17 cellular contexts compared by ENCODE assay signal in the genomic region with DNA sequence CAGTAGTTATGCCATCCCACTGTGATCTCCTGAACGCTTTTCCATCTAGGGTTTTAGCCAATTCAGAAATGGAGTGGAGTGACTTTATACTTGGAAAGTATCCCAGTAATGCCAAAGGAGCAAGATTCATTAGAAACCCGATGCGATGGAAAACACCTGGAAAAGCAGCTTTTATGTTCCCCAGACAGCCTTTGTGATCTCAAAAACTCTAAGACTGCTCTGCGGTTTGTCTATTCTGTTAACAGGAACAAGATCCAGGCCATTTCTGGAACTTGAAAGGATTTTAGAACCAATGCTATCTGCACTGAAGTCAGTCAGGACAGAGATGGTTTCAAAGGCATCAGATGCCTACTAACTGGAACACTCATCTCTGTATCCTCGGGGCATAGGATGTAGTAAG.
DNase-seq lines count a peak whose midpoint lies in the region; ATAC-seq and TF ChIP-seq lines count a peak whose summit lies in the region.
"Had no signal": no experiment of that assay in that cellular context is flagged by ENCODE, and none has a peak within 500 bp of the region (broad histone marks: within the 10 kb centered on the region; RNA-seq: fewer than 3 reads in every experiment).

No MANE protein-coding gene starts in this region.

- CTCF ChIA-PET in SK-N-SH (lab: Yijun Ruan, JAX): interaction anchor here (0.9 to 1.2 kb wide), 2 partner anchors 9 to 119 kb away, joined by 3 read pairs; no protein-coding TSS in a partner anchor

- no peak overlapping the region for H3K9ac ChIP-seq in SK-N-SH
- H3K9ac ChIP-seq: BLaER1 treated with 17β-estradiol and CSF1 and Interleukin-3, amounts not matched to agents 10 nM and 100 nM had no signal

- DNase-seq in DMS79 treated with DMSO at 0.1 percent for 48 hours (lab: John Stamatoyannopoulos, UW) (peak; percentile 21), DMS79 (lab: John Stamatoyannopoulos, UW) (no peak), SK-N-SH (no peak), fibroblast of mammary gland (ENCODE audit: low read depth) (peak; percentile 24), sigmoid colon (no peak)
- DNase-seq in stimulated activated CD4-positive, alpha-beta T cell treated with anti-CD3 and anti-CD28 coated beads, Interleukin-15, amount 100 ng/mL, for 24 hours: no peak
- DNase-seq: activated CD4-positive, CD25-positive, alpha-beta regulatory T cell treated with anti-CD3 and anti-CD28 coated beads, Interleukin-2, amount 50 U/mL, for 72 hours; cerebellar nuclear complex; foreskin melanocyte; KG1; ovary; T-helper 9 cell had no signal

- no peak for TF ChIP-seq RAD21 in SK-N-SH (IDR thresholded peaks at IDR 0.05; ENCODE audit: low read length)

- H3K9me3 ChIP-seq in SK-N-SH (no peaks in the 10 kb centered on the region), sigmoid colon (no peaks in the 10 kb centered on the region)
- H3K9me3 ChIP-seq: BLaER1 treated with 17β-estradiol and CSF1 and Interleukin-3, amounts not matched to agents 10 nM and 100 nM; ovary had no signal

- TF ChIP-seq POLR2A in sigmoid colon (IDR thresholded peaks at IDR 0.05): no peak

- TF ChIP-seq EP300 in SK-N-SH (IDR thresholded peaks at IDR 0.05; ENCODE audit: borderline replicate concordance in 1 of 2, low read depth in 1 of 2, low read length in 1 of 2) (peak in 1 of 2 experiments; percentile 31; a peak in 1 of 4 replicates), sigmoid colon (IDR thresholded peaks at IDR 0.05) (peak in 3 of 4 donors; percentile 45 to 73 (median 70))

- H4K20me1 ChIP-seq in SK-N-SH (ENCODE audit: insufficient read depth): peaks cover 12% of the 10 kb centered on the region; the same call in 1 of the 2 replicates

- TF ChIP-seq CTCF in SK-N-SH (IDR thresholded peaks at IDR 0.05) (no peak), fibroblast of mammary gland (conservative IDR thresholded peaks at IDR 0.05; ENCODE audit: control insufficient read depth, insufficient read depth, low read depth, low read length) (no peak), sigmoid colon (IDR thresholded peaks at IDR 0.05) (no peak)

- H3F3A ChIP-seq in SK-N-SH (replicated peaks; ENCODE audit: insufficient read depth): no peaks in the 10 kb centered on the region

- H2AFZ ChIP-seq in SK-N-SH (ENCODE audit: low read depth): no peak overlapping the region

- 35% methylated on average over 5 of the region's 5 CpGs for WGBS in SK-N-SH (ENCODE audit: low lambda C conversion rate)
- 70 to 76% methylated on average over 5 of the region's 5 CpGs for WGBS in sigmoid colon, 2 donors

- H3K9me2 ChIP-seq in SK-N-SH: no peaks in the 10 kb centered on the region

- H3K4me1 ChIP-seq in SK-N-SH (ENCODE audit: control insufficient read depth in 1 of 2, insufficient read depth in 2 of 2, low read depth in 1 of 2, low read length in 1 of 2) (peaks cover 0 to 3% of the 10 kb centered on the region in 2 experiments; a peak in 2 of 4 replicates), sigmoid colon (peaks cover 0 to 55% (median 44%) of the 10 kb centered on the region in 4 donors)

- POLR2A ChIA-PET in SK-N-SH (lab: Yijun Ruan, JAX): no interaction called here

- peaks cover 90% of the 10 kb centered on the region for H3K79me2 ChIP-seq in SK-N-SH (ENCODE audit: insufficient read depth)

- ATAC-seq in HG02798 (IDR thresholded peaks at IDR 0.05; ENCODE audit: poor library complexity, unreplicated experiment) (no peak), GM18517 (IDR thresholded peaks at IDR 0.05; ENCODE audit: unreplicated experiment) (no peak)
- ATAC-seq: left lobe of liver had no signal

- H3K27me3 ChIP-seq in SK-N-SH (ENCODE audit: insufficient read depth): no peaks in the 10 kb centered on the region
- H3K27me3 ChIP-seq in sigmoid colon: no peaks in the 10 kb centered on the region
- H3K27me3 ChIP-seq: BLaER1 treated with 17β-estradiol and CSF1 and Interleukin-3, amounts not matched to agents 10 nM and 100 nM; ovary had no signal

- peak overlapping the region; percentile 33 to 82; a peak in 3 of 4 replicates for H3K27ac ChIP-seq in SK-N-SH (ENCODE audit: low read depth in 2 of 2, low read length in 1 of 2)
- peak overlapping the region; percentile 30 to 76 (median 68) for H3K27ac ChIP-seq in sigmoid colon
- H3K27ac ChIP-seq: 22Rv1; BLaER1 treated with 17β-estradiol and CSF1 and Interleukin-3, amounts not matched to agents 10 nM and 100 nM; ovary had no signal

- intact Hi-C loops in sigmoid colon (cut with DNase I): no loop called here

- H3K4me3 ChIP-seq in SK-N-SH (ENCODE audit: low read depth in 2 of 2, low read length in 1 of 2): no peak overlapping the region
- no peak overlapping the region for H3K4me3 ChIP-seq in fibroblast of mammary gland (ENCODE audit: control insufficient read depth, low read depth, low read length)
- no peak overlapping the region for H3K4me3 ChIP-seq in sigmoid colon
- H3K4me3 ChIP-seq: BLaER1 treated with 17β-estradiol and CSF1 and Interleukin-3, amounts not matched to agents 10 nM and 100 nM; ovary had no signal

- H3K36me3 ChIP-seq in SK-N-SH (replicated peaks in 1 of 2; ENCODE audit: control insufficient read depth in 1 of 2, insufficient read depth in 2 of 2, low read length in 1 of 2) (peaks cover 0 to 5% of the 10 kb centered on the region in 2 experiments), sigmoid colon (no peaks in the 10 kb centered on the region)
- H3K36me3 ChIP-seq: ovary had no signal

- H3K4me2 ChIP-seq in SK-N-SH: no peak overlapping the region
- H3K4me2 ChIP-seq: BLaER1 treated with 17β-estradiol and CSF1 and Interleukin-3, amounts not matched to agents 10 nM and 100 nM had no signal

TF ChIP-seq in SK-N-SH, 30 proteins besides CTCF, POLR2A, EP300 and RAD21:
- TF ChIP-seq NRF1 (IDR thresholded peaks at IDR 0.05; ENCODE audit: low read depth, low read length): no peak
- peak; percentile 59 for TF ChIP-seq PBX3 (IDR thresholded peaks at IDR 0.05)
- TF ChIP-seq JUND (IDR thresholded peaks at IDR 0.05): 0 out of 2 replicates have a peak, but pooled peaks have one; percentile 13
- TF ChIP-seq, protein P1, sequence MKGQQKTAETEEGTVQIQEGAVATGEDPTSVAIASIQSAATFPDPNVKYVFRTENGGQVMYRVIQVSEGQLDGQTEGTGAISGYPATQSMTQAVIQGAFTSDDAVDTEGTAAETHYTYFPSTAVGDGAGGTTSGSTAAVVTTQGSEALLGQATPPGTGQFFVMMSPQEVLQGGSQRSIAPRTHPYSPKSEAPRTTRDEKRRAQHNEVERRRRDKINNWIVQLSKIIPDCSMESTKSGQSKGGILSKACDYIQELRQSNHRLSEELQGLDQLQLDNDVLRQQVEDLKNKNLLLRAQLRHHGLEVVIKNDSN (IDR thresholded peaks at IDR 0.05; ENCODE audit: borderline replicate concordance, low read depth): no peak
- TF ChIP-seq TCF12 (IDR thresholded peaks at IDR 0.05): peak; percentile 88
- no peak for TF ChIP-seq SMC3 (IDR thresholded peaks at IDR 0.05; ENCODE audit: low read depth, low read length)
- peak; percentile 49; the same call in 1 of the 2 replicates for TF ChIP-seq NFIC (IDR thresholded peaks at IDR 0.05; ENCODE audit: borderline replicate concordance)
- no peak for TF ChIP-seq MEF2A (IDR thresholded peaks at IDR 0.05; ENCODE audit: borderline replicate concordance, low read depth)
- no peak for TF ChIP-seq USF2 (IDR thresholded peaks at IDR 0.05; ENCODE audit: borderline replicate concordance, low read depth, low read length)
- peak; percentile 47; the same call in 1 of the 2 replicates for TF ChIP-seq POLR2AphosphoS5 (IDR thresholded peaks at IDR 0.05; ENCODE audit: low read depth, low read length)
- TF ChIP-seq TAF1 (IDR thresholded peaks at IDR 0.05; ENCODE audit: borderline replicate concordance, low read depth, low read length): no peak
- no peak for TF ChIP-seq CHD2 (IDR thresholded peaks at IDR 0.05; ENCODE audit: low read length, partially characterized antibody)

Comparison
In these comparisons a context has a peak if more than half of its experiments do, and no peak if none do; other contexts are left out.
1. DNase-seq: peak in DMS79 treated with DMSO at 0.1 percent for 48 hours (single experiment) and fibroblast of mammary gland (single experiment); none in DMS79 (single experiment), SK-N-SH (single experiment), sigmoid colon (single experiment) and stimulated activated CD4-positive, alpha-beta T cell treated with anti-CD3 and anti-CD28 coated beads, Interleukin-15, amount 100 ng/mL, for 24 hours (single experiment).